ENCODE assay signal across 12 cellular contexts in the genomic region with DNA sequence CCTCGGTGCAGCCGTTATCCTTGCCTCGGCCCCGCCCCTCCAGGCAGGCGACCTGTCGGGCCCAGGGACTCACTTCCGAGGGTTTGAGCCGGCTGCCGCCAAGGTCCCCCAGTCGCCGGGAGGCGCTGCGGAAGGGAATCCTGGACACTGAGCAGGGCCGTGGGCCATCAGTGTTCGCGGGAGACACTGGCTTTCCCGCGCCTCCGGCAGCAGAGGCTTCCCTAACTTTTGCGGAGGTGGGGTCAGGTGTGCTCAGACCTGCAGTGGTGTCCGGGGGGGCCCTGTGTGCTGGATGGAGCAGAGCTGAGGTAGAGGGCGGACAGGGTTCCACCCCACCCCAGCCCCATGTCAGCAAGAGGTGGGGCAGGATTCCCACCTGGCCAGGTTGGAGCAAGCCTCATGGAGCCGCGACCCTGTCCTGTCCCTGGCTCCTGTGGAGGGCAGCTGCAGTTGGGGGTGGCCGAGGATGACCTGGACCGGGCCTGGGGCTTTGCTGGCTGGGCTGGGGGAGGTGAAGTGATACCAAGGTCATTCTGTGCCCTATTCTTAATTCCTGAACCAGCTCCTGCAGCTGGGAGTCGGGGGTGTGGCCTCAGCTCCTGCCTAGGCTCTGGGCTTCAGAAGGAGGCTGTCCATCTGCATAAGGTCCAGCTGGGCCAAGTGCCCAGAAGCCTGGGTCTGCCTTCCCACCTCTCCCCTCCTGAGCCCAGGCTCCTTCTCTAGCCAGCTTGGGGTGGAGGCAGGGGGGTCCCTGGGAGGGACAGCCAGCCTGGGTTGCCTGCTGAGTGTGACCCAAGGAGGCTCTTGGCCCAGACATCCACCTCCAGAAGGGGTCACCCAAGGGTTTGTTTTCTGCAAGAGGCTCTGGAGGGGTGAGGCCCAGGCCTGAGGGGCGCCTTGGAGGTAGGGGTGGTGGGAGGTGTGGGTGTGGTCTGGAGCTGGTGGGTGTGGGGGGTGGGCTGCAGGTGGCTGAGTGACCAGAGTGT. TPM values are rescaled to one million over a fixed set of nuclear protein-coding genes. Genes with fewer than 3 reads are reported as not detected.
A peak's percentile ranks its signal among the peaks of the same experiment; 100 is the strongest.
DNase-seq lines count a peak whose midpoint lies in the region; ATAC-seq and TF ChIP-seq lines count a peak whose summit lies in the region.
"Had no signal": no experiment of that assay in that cellular context is flagged by ENCODE, and none has a peak within 500 bp of the region (broad histone marks: within the 10 kb centered on the region; RNA-seq: fewer than 3 reads in every experiment).

No MANE protein-coding gene starts in this region.

- H3K4me2 ChIP-seq in hepatocyte, result peak overlapping the region; percentile 96

- H3K9me3 ChIP-seq in A673 (ENCODE audit: low read depth, low read length, poor library complexity, severe bottlenecking), result no peaks in the 10 kb centered on the region
- no peaks in the 10 kb centered on the region for H3K9me3 ChIP-seq in hepatocyte (ENCODE audit: low read depth)
- H3K9me3 ChIP-seq: neutrophil had no signal

- H3K9me2 ChIP-seq in hepatocyte (replicated peaks; ENCODE audit: insufficient read depth), result no peaks in the 10 kb centered on the region

- ATAC-seq in GM21723 (IDR thresholded peaks at IDR 0.05; ENCODE audit: unreplicated experiment), result no peak

- no peak for DNase-seq in A673 (ENCODE audit: low spot score)
- DNase-seq in GM10248 (ENCODE audit: extremely low spot score), result no peak
- peak; percentile 15 for DNase-seq in OCI-M1 (lab: John Stamatoyannopoulos, UW)
- no peak for DNase-seq in hepatocyte (ENCODE audit: low spot score)
- DNase-seq in activated effector memory CD4-positive, alpha-beta T cell treated with Interleukin-2 at 50 U/mL for 16 hours, result no peak
- DNase-seq in NCI-H1694 treated with DMSO at 0.1 percent for 48 hours (lab: John Stamatoyannopoulos, UW), result no peak
- no peak for DNase-seq in HuH-7.5 (ENCODE audit: low spot score)
- DNase-seq: activated T-cell treated with anti-CD3 and anti-CD28 coated beads, Interleukin-2, amount 50 U/mL, for 48 hours; GDM1; SIG-M5 had no signal

- intact Hi-C loops in A673 (cut with micrococcal nuclease; ENCODE audit: unreplicated experiment), result loop anchor here (10.0 kb wide), 1 partner anchor 124 kb away; no protein-coding TSS in a partner anchor

- H3K27ac ChIP-seq in A673 (ENCODE audit: low read depth, low read length, poor library complexity, severe bottlenecking), result no peak overlapping the region
- no peak overlapping the region for H3K27ac ChIP-seq in hepatocyte
- H3K27ac ChIP-seq: neutrophil had no signal

- CTCF ChIA-PET in A673 (lab: Charles Lee) (no interaction called here), GM10248 (lab: Yijun Ruan, JAX) (interaction anchor here (2.0 kb wide), 1 partner anchor 200 kb away, joined by 8 read pairs; no protein-coding TSS in a partner anchor)

- no peak overlapping the region for H2AFZ ChIP-seq in hepatocyte

- H3K4me3 ChIP-seq in A673 (ENCODE audit: low read depth, low read length, poor library complexity, severe bottlenecking), result peak overlapping the region; percentile 52
- H3K4me3 ChIP-seq in hepatocyte, result no peak overlapping the region

- peaks cover 18% of the 10 kb centered on the region for H4K20me1 ChIP-seq in hepatocyte (ENCODE audit: insufficient read depth, poor library complexity, severe bottlenecking)

- no peaks in the 10 kb centered on the region for H3K79me2 ChIP-seq in hepatocyte

- TF ChIP-seq CTCF in A673 (conservative IDR thresholded peaks at IDR 0.05; ENCODE audit: low read depth, low read length), result no peak; the same call in 1 of the 2 replicates
- peak; percentile 25 for TF ChIP-seq CTCF in GM10248 (IDR thresholded peaks at IDR 0.05; ENCODE audit: control extremely low read depth, extremely low read depth, low read depth, missing control alignments)
- TF ChIP-seq CTCF in hepatocyte (IDR thresholded peaks at IDR 0.05; ENCODE audit: poor library complexity), result peak; percentile 14

- 23% methylated on average over 25 of the region's 28 CpGs for WGBS in hepatocyte (ENCODE audit: low lambda C conversion rate, missing lambda C conversion rate)

- no TSS peak for BruUV-seq in A673 (replicated peaks; lab: Mats Ljungman, UMichigan)

- POLR2A ChIA-PET in A673 (lab: Charles Lee; ENCODE audit: low non-redundant PET), result no interaction called here
- POLR2A ChIA-PET in GM10248 (lab: Yijun Ruan, JAX), result no interaction called here

- H3K27me3 ChIP-seq in A673 (replicated peaks; ENCODE audit: insufficient read depth, low read depth, low read length, poor library complexity) (no peaks in the 10 kb centered on the region), hepatocyte (peaks cover 4% of the 10 kb centered on the region)

- H3K36me3 ChIP-seq in A673 (ENCODE audit: insufficient read depth, low read length, poor library complexity, severe bottlenecking) (no peaks in the 10 kb centered on the region), hepatocyte (replicated peaks; ENCODE audit: insufficient read depth, low read depth) (no peaks in the 10 kb centered on the region)
- H3K36me3 ChIP-seq: neutrophil had no signal

- H3K4me1 ChIP-seq in A673 (ENCODE audit: insufficient read depth, low read length, poor library complexity, severe bottlenecking) (peaks cover 17% of the 10 kb centered on the region), hepatocyte (ENCODE audit: insufficient read depth) (peaks cover 29% of the 10 kb centered on the region)

RNA-seq across cellular contexts. Expression of gene TSPAN4, which starts 8.4 kb away (rescaled TPM):
- total RNA-seq in A673 (2021) (17.5 and 20.4 TPM in 2 replicates), hepatocyte (62.5 and 82.8 TPM in 2 replicates)
- polyA plus RNA-seq in hepatocyte, result 148 and 177 TPM in 2 replicates

RNA-seq across cellular contexts. Expression of gene POLR2L, which starts 8.7 kb away (rescaled TPM):
- total RNA-seq in A673 (2021) (88.7 and 117 TPM in 2 replicates), hepatocyte (38.0 and 50.2 TPM in 2 replicates)
- polyA plus RNA-seq in hepatocyte, result 372 and 402 TPM in 2 replicates

RNA-seq across cellular contexts. Expression of gene CD151, which starts 18.3 kb away (rescaled TPM):
- total RNA-seq in A673 (2021) (123 and 127 TPM in 2 replicates), hepatocyte (248 and 260 TPM in 2 replicates)
- polyA plus RNA-seq in hepatocyte, result 356 and 392 TPM in 2 replicates

RNA-seq across cellular contexts. Expression of gene CRACR2B, which starts 23.4 kb away (rescaled TPM):
- total RNA-seq in A673 (2021), result 0.90 and 1.1 TPM in 2 replicates
- total RNA-seq in hepatocyte, result 9.7 and 10.2 TPM in 2 replicates
- 33.2 and 39.7 TPM in 2 replicates for polyA plus RNA-seq in hepatocyte

RNA-seq across cellular contexts. Expression of gene PNPLA2, which starts 32.4 kb away (rescaled TPM):
- total RNA-seq in A673 (2021) (45.0 and 45.4 TPM in 2 replicates), hepatocyte (12.2 and 12.9 TPM in 2 replicates)
- 50.0 and 57.3 TPM in 2 replicates for polyA plus RNA-seq in hepatocyte
